ENCODE assay signal across 13 cellular contexts in the genomic region with DNA sequence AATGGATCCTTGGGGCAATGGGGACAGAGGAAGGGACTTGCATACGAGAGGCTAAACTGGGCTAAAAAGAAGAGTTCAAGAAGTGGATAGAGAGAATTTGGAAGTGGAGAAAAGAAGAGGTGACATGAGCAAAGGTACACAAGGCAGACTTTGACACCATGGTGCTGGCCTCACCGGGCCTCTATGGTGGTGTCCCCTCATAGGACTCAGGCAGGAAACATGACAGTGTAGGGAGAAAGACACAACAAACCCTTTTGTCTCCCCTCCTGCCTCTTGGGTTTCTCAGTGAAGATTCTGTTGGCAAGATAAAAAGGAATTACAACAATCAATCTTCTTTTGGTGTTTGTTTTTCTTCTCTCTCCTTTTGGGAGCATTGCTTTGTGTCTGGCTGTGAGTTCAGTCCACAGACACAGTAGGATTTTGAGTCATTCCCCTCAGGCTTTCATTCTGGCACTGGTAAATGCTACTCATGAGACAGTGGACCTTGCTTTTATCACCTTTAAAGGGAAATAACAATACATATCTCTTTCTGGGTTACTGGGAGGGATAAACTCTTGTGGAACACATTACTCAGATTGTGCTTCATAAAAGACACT.
DNase-seq lines count a peak whose midpoint lies in the region; ATAC-seq and TF ChIP-seq lines count a peak whose summit lies in the region.
"Had no signal": no experiment of that assay in that cellular context is flagged by ENCODE, and none has a peak within 500 bp of the region (broad histone marks: within the 10 kb centered on the region; RNA-seq: fewer than 3 reads in every experiment).

No MANE protein-coding gene starts in this region.

- peak overlapping the region; percentile 20 for H3K4me2 ChIP-seq in mammary epithelial cell (ENCODE audit: insufficient read depth, low read depth, low read length)

- no peaks in the 10 kb centered on the region for H3K79me2 ChIP-seq in mammary epithelial cell (ENCODE audit: insufficient read depth, low read length)

- no peak overlapping the region for H3K9ac ChIP-seq in mammary epithelial cell (ENCODE audit: insufficient read depth, low read length)

- WGBS in mammary epithelial cell (ENCODE audit: low coverage, missing lambda C conversion rate), result 50% methylated on average over 2 of the region's 2 CpGs

- H3K4me3 ChIP-seq in mammary epithelial cell (replicated peaks in 1 of 3; ENCODE audit: insufficient read depth in 1 of 3, low read depth in 2 of 3, low read length in 3 of 3) (no peak overlapping the region), tibial artery (no peak overlapping the region)

- no peaks in the 10 kb centered on the region for H3K9me3 ChIP-seq in mammary epithelial cell (replicated peaks; ENCODE audit: insufficient read depth, low read length)
- H3K9me3 ChIP-seq in tibial artery, result no peaks in the 10 kb centered on the region

- H3K27me3 Mint-ChIP-seq in activated CD4-positive, alpha-beta T cell treated with anti-CD3 and anti-CD28 coated beads for 36 hours, result no peaks in the 10 kb centered on the region
- H3K27me3 Mint-ChIP-seq: activated T-cell treated with anti-CD3 and anti-CD28 coated beads, Interleukin-2, amount 50 U/mL, for 24 hours; brain had no signal

- H3K27ac Mint-ChIP-seq in activated CD4-positive, alpha-beta T cell treated with anti-CD3 and anti-CD28 coated beads for 36 hours, result no peak overlapping the region
- H3K27ac Mint-ChIP-seq: activated T-cell treated with anti-CD3 and anti-CD28 coated beads, Interleukin-2, amount 50 U/mL, for 24 hours; brain had no signal

- no peaks in the 10 kb centered on the region for H3K4me1 Mint-ChIP-seq in activated CD4-positive, alpha-beta T cell treated with anti-CD3 and anti-CD28 coated beads for 36 hours

- no peaks in the 10 kb centered on the region for H4K20me1 ChIP-seq in mammary epithelial cell (ENCODE audit: insufficient read depth, low read length)

- TF ChIP-seq CTCF in mammary epithelial cell (conservative IDR thresholded peaks at IDR 0.05 in 1 of 2, IDR thresholded peaks at IDR 0.05 in 1 of 2; ENCODE audit: extremely low read depth in 1 of 2, insufficient read depth in 1 of 2, low read depth in 1 of 2, low read length in 2 of 2) (no peak), tibial artery (IDR thresholded peaks at IDR 0.05) (no peak)

- H3K4me3 Mint-ChIP-seq in activated CD4-positive, alpha-beta T cell treated with anti-CD3 and anti-CD28 coated beads for 36 hours, result no peak overlapping the region
- H3K4me3 Mint-ChIP-seq: activated T-cell treated with anti-CD3 and anti-CD28 coated beads, Interleukin-2, amount 50 U/mL, for 24 hours; brain had no signal

- BruUV-seq in mammary epithelial cell (replicated peaks; lab: Mats Ljungman, UMichigan), result no TSS peak

- dilution Hi-C loops in mammary epithelial cell (cut with HindIII; ENCODE audit: low sequenced_read_pairs), result no loop called here

- H3K4me1 ChIP-seq in mammary epithelial cell (ENCODE audit: insufficient read depth, low read length) (peaks cover 34% of the 10 kb centered on the region), tibial artery (peaks cover 0 to 66% (median 40%) of the 10 kb centered on the region in 4 donors)

- no peaks in the 10 kb centered on the region for H3K36me3 Mint-ChIP-seq in activated CD4-positive, alpha-beta T cell treated with anti-CD3 and anti-CD28 coated beads for 36 hours (ENCODE audit: low read depth)
- H3K36me3 Mint-ChIP-seq: brain had no signal

- no peak overlapping the region for H2AFZ ChIP-seq in mammary epithelial cell (ENCODE audit: low read depth, low read length)

- CTCF ChIA-PET in mammary epithelial cell (lab: Charles Lee; ENCODE audit: low non-redundant PET), result no interaction called here
- CTCF ChIA-PET in activated CD4-positive, alpha-beta T cell treated with anti-CD3 and anti-CD28 coated beads for 36 hours (lab: Charles Lee), result no interaction called here

- ATAC-seq in HG03097 (IDR thresholded peaks at IDR 0.05; ENCODE audit: low FRiP score, unreplicated experiment), result no peak
- no peak for ATAC-seq in activated CD4-positive, alpha-beta T cell treated with anti-CD3 and anti-CD28 coated beads for 36 hours
- ATAC-seq in HG02678 (IDR thresholded peaks at IDR 0.05; ENCODE audit: unreplicated experiment), result no peak

- H3K9me3 Mint-ChIP-seq in activated CD4-positive, alpha-beta T cell treated with anti-CD3 and anti-CD28 coated beads for 36 hours (ENCODE audit: low read depth), result peaks cover 4% of the 10 kb centered on the region

- no peaks in the 10 kb centered on the region for H3K36me3 ChIP-seq in mammary epithelial cell (ENCODE audit: insufficient read depth, low read length)
- no peaks in the 10 kb centered on the region for H3K36me3 ChIP-seq in tibial artery

- POLR2A ChIA-PET in activated CD4-positive, alpha-beta T cell treated with anti-CD3 and anti-CD28 coated beads for 36 hours (lab: Charles Lee), result no interaction called here

- DNase-seq in LHCN-M2 (ENCODE audit: low read depth) (peak; percentile 53), mammary epithelial cell (peak; percentile 85), kidney glomerular epithelial cell (lab: John Stamatoyannopoulos, UW) (peak; percentile 15), tibial artery (no peak), DMS153 (lab: John Stamatoyannopoulos, UW) (no peak)
- DNase-seq in activated CD4-positive, alpha-beta T cell treated with anti-CD3 and anti-CD28 coated beads for 36 hours, result no peak
- DNase-seq: activated CD4-positive, CD25-positive, alpha-beta regulatory T cell; activated T-cell treated with anti-CD3 and anti-CD28 coated beads, Interleukin-2, amount 50 U/mL, for 24 hours; occipital lobe; SHP77 treated with DMSO at 0.1 percent for 48 hours had no signal

- intact Hi-C loops in mammary epithelial cell (cut with micrococcal nuclease), result no loop called here
- intact Hi-C loops in tibial artery (cut with DNase I; ENCODE audit: low total_unique reads), result loop anchor here (5.0 kb wide), 2 partner anchors 152 to 832 kb away; a partner anchor contains a TSS
- intact Hi-C loops in activated CD4-positive, alpha-beta T cell treated with anti-CD3 and anti-CD28 coated beads for 36 hours (cut with DNase I, micrococcal nuclease), result no loop called here

- in situ Hi-C loops in mammary epithelial cell (cut with MboI; ENCODE audit: low sequenced_read_pairs in 2 of 2), result no loop called here

- H3K27ac ChIP-seq in mammary epithelial cell (ENCODE audit: insufficient read depth, low read depth, low read length) (no peak overlapping the region), tibial artery (peak overlapping the region; percentile 74 to 80)

- H3K27me3 ChIP-seq in mammary epithelial cell (ENCODE audit: insufficient read depth, low read length) (no peaks in the 10 kb centered on the region), tibial artery (no peaks in the 10 kb centered on the region)

Comparison
In these comparisons a context has a peak if more than half of its experiments do, and no peak if none do; other contexts are left out.
1. DNase-seq: peak in LHCN-M2 (single experiment), mammary epithelial cell (single experiment) and kidney glomerular epithelial cell (single experiment); none in tibial artery (0 of 2), activated CD4-positive, alpha-beta T cell treated with anti-CD3 and anti-CD28 coated beads for 36 hours (single experiment) and DMS153 (single experiment).